Comparison of ENCODE assay signal across 1 cellular context in the genomic region with DNA sequence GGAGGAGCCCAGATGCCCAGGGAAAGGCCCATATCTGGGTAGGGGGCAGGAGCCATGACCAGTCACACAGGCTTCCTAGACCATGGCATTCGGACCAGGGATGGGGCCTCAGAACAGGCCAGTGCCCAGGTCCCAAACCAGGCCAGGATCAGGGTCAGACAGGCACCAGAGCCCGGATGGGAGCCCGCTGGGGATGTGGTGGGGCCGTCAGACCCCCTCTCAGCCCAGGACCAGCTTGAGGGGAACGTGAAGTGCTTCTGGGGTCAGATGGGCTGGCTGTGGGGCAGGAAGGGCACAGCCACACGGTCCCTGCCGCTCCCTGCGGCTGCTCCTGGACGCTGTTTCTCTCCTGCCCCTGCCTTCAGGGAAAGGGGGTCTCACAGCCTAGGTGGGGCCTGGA.
TF ChIP-seq lines count a peak whose summit lies in the region.

No MANE protein-coding gene starts in this region.

TF ChIP-seq in GM12878, 131 proteins besides CTCF, POLR2A, EP300 and RAD21:
- TF ChIP-seq FOS (IDR thresholded peaks at IDR 0.05; ENCODE audit: borderline replicate concordance, extremely low read depth, insufficient read length): no peak
- TF ChIP-seq, protein P1, sequence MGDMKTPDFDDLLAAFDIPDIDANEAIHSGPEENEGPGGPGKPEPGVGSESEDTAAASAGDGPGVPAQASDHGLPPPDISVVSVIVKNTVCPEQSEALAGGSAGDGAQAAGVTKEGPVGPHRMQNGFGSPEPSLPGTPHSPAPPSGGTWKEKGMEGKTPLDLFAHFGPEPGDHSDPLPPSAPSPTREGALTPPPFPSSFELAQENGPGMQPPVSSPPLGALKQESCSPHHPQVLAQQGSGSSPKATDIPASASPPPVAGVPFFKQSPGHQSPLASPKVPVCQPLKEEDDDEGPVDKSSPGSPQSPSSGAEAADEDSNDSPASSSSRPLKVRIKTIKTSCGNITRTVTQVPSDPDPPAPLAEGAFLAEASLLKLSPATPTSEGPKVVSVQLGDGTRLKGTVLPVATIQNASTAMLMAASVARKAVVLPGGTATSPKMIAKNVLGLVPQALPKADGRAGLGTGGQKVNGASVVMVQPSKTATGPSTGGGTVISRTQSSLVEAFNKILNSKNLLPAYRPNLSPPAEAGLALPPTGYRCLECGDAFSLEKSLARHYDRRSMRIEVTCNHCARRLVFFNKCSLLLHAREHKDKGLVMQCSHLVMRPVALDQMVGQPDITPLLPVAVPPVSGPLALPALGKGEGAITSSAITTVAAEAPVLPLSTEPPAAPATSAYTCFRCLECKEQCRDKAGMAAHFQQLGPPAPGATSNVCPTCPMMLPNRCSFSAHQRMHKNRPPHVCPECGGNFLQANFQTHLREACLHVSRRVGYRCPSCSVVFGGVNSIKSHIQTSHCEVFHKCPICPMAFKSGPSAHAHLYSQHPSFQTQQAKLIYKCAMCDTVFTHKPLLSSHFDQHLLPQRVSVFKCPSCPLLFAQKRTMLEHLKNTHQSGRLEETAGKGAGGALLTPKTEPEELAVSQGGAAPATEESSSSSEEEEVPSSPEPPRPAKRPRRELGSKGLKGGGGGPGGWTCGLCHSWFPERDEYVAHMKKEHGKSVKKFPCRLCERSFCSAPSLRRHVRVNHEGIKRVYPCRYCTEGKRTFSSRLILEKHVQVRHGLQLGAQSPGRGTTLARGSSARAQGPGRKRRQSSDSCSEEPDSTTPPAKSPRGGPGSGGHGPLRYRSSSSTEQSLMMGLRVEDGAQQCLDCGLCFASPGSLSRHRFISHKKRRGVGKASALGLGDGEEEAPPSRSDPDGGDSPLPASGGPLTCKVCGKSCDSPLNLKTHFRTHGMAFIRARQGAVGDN (IDR thresholded peaks at IDR 0.05): no peak
- TF ChIP-seq, protein P2, sequence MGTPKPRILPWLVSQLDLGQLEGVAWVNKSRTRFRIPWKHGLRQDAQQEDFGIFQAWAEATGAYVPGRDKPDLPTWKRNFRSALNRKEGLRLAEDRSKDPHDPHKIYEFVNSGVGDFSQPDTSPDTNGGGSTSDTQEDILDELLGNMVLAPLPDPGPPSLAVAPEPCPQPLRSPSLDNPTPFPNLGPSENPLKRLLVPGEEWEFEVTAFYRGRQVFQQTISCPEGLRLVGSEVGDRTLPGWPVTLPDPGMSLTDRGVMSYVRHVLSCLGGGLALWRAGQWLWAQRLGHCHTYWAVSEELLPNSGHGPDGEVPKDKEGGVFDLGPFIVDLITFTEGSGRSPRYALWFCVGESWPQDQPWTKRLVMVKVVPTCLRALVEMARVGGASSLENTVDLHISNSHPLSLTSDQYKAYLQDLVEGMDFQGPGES (IDR thresholded peaks at IDR 0.05): no peak
- TF ChIP-seq IRF4 (IDR thresholded peaks at IDR 0.05; ENCODE audit: low read depth, low read length): no peak
- TF ChIP-seq, protein P3, sequence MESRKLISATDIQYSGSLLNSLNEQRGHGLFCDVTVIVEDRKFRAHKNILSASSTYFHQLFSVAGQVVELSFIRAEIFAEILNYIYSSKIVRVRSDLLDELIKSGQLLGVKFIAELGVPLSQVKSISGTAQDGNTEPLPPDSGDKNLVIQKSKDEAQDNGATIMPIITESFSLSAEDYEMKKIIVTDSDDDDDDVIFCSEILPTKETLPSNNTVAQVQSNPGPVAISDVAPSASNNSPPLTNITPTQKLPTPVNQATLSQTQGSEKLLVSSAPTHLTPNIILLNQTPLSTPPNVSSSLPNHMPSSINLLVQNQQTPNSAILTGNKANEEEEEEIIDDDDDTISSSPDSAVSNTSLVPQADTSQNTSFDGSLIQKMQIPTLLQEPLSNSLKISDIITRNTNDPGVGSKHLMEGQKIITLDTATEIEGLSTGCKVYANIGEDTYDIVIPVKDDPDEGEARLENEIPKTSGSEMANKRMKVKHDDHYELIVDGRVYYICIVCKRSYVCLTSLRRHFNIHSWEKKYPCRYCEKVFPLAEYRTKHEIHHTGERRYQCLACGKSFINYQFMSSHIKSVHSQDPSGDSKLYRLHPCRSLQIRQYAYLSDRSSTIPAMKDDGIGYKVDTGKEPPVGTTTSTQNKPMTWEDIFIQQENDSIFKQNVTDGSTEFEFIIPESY (IDR thresholded peaks at IDR 0.05): no peak
- TF ChIP-seq CHD1 (IDR thresholded peaks at IDR 0.05; ENCODE audit: low read depth, low read length): no peak
- TF ChIP-seq, protein P4, sequence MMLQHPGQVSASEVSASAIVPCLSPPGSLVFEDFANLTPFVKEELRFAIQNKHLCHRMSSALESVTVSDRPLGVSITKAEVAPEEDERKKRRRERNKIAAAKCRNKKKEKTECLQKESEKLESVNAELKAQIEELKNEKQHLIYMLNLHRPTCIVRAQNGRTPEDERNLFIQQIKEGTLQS (IDR thresholded peaks at IDR 0.05; ENCODE audit: borderline replicate concordance, extremely low read depth, low read depth, low read length): no peak
- TF ChIP-seq PAX8 (IDR thresholded peaks at IDR 0.05): no peak
- TF ChIP-seq, protein P5, sequence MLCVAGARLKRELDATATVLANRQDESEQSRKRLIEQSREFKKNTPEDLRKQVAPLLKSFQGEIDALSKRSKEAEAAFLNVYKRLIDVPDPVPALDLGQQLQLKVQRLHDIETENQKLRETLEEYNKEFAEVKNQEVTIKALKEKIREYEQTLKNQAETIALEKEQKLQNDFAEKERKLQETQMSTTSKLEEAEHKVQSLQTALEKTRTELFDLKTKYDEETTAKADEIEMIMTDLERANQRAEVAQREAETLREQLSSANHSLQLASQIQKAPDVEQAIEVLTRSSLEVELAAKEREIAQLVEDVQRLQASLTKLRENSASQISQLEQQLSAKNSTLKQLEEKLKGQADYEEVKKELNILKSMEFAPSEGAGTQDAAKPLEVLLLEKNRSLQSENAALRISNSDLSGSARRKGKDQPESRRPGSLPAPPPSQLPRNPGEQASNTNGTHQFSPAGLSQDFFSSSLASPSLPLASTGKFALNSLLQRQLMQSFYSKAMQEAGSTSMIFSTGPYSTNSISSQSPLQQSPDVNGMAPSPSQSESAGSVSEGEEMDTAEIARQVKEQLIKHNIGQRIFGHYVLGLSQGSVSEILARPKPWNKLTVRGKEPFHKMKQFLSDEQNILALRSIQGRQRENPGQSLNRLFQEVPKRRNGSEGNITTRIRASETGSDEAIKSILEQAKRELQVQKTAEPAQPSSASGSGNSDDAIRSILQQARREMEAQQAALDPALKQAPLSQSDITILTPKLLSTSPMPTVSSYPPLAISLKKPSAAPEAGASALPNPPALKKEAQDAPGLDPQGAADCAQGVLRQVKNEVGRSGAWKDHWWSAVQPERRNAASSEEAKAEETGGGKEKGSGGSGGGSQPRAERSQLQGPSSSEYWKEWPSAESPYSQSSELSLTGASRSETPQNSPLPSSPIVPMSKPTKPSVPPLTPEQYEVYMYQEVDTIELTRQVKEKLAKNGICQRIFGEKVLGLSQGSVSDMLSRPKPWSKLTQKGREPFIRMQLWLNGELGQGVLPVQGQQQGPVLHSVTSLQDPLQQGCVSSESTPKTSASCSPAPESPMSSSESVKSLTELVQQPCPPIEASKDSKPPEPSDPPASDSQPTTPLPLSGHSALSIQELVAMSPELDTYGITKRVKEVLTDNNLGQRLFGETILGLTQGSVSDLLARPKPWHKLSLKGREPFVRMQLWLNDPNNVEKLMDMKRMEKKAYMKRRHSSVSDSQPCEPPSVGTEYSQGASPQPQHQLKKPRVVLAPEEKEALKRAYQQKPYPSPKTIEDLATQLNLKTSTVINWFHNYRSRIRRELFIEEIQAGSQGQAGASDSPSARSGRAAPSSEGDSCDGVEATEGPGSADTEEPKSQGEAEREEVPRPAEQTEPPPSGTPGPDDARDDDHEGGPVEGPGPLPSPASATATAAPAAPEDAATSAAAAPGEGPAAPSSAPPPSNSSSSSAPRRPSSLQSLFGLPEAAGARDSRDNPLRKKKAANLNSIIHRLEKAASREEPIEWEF (IDR thresholded peaks at IDR 0.05; ENCODE audit: insufficient replicate concordance, low read depth, low read length): no peak
- TF ChIP-seq ZZZ3 (IDR thresholded peaks at IDR 0.05; ENCODE audit: control insufficient read depth, insufficient read length, low read depth): no peak
- TF ChIP-seq YY1 (IDR thresholded peaks at IDR 0.05; ENCODE audit: low read depth, low read length): no peak
- TF ChIP-seq RBBP5 (conservative IDR thresholded peaks at IDR 0.05): no peak
- TF ChIP-seq BHLHE40 (IDR thresholded peaks at IDR 0.05; ENCODE audit: borderline replicate concordance in 1 of 2, low read depth in 2 of 2, low read length in 1 of 2): no peak
- TF ChIP-seq CHD4 (IDR thresholded peaks at IDR 0.05): no peak
- no peak for TF ChIP-seq STAT3 (IDR thresholded peaks at IDR 0.05; ENCODE audit: low read depth, low read length)
- no peak for TF ChIP-seq POLR2AphosphoS2 (IDR thresholded peaks at IDR 0.05; ENCODE audit: low read depth, low read length)
- TF ChIP-seq, protein P6, sequence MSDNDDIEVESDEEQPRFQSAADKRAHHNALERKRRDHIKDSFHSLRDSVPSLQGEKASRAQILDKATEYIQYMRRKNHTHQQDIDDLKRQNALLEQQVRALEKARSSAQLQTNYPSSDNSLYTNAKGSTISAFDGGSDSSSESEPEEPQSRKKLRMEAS (IDR thresholded peaks at IDR 0.05; ENCODE audit: low read depth, low read length): no peak
